In the genomic region with DNA sequence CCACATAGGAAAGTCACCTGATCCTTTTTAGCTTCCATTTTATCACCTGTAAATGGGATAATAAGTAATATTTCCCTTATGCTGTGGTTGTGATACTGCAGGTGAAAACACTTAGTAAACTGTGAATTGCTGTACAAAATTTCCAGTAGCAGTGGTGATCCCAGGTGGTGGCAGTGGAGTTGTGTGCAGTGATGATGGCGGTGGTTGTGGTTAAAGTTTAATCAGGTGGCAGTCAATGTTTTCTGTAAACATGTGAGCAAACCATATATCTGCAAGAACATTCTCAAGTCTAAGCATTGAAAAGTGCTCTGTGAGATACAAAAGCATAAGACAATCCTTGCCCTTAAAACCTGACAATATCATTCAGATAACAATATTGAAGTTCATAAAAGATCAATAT, we compare ENCODE assay signal across 1 cellular context.
TF ChIP-seq lines count a peak whose summit lies in the region.

No MANE protein-coding gene starts in this region.

TF ChIP-seq in HepG2, 621 proteins besides CTCF, POLR2A, EP300 and RAD21 (continued from another document):
- TF ChIP-seq, protein P1, sequence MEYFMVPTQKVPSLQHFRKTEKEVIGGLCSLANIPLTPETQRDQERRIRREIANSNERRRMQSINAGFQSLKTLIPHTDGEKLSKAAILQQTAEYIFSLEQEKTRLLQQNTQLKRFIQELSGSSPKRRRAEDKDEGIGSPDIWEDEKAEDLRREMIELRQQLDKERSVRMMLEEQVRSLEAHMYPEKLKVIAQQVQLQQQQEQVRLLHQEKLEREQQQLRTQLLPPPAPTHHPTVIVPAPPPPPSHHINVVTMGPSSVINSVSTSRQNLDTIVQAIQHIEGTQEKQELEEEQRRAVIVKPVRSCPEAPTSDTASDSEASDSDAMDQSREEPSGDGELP (IDR thresholded peaks at IDR 0.05; ENCODE audit: borderline replicate concordance, low read depth) = peak; percentile 37; the same call in 1 of the 2 replicates
- TF ChIP-seq, protein P2, sequence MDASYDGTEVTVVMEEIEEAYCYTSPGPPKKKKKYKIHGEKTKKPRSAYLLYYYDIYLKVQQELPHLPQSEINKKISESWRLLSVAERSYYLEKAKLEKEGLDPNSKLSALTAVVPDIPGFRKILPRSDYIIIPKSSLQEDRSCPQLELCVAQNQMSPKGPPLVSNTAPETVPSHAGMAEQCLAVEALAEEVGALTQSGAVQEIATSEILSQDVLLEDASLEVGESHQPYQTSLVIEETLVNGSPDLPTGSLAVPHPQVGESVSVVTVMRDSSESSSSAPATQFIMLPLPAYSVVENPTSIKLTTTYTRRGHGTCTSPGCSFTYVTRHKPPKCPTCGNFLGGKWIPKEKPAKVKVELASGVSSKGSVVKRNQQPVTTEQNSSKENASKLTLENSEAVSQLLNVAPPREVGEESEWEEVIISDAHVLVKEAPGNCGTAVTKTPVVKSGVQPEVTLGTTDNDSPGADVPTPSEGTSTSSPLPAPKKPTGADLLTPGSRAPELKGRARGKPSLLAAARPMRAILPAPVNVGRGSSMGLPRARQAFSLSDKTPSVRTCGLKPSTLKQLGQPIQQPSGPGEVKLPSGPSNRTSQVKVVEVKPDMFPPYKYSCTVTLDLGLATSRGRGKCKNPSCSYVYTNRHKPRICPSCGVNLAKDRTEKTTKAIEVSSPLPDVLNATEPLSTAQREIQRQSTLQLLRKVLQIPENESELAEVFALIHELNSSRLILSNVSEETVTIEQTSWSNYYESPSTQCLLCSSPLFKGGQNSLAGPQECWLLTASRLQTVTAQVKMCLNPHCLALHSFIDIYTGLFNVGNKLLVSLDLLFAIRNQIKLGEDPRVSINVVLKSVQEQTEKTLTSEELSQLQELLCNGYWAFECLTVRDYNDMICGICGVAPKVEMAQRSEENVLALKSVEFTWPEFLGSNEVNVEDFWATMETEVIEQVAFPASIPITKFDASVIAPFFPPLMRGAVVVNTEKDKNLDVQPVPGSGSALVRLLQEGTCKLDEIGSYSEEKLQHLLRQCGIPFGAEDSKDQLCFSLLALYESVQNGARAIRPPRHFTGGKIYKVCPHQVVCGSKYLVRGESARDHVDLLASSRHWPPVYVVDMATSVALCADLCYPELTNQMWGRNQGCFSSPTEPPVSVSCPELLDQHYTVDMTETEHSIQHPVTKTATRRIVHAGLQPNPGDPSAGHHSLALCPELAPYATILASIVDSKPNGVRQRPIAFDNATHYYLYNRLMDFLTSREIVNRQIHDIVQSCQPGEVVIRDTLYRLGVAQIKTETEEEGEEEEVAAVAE (CRISPR knock-in tag; IDR thresholded peaks at IDR 0.05; ENCODE audit: borderline replicate concordance) = no peak
- TF ChIP-seq KAT8 (CRISPR knock-in tag; IDR thresholded peaks at IDR 0.05) = 0 out of 2 replicates have a peak, but pooled peaks have one; percentile 39
- no peak for TF ChIP-seq ZNF18 (CRISPR knock-in tag; IDR thresholded peaks at IDR 0.05; ENCODE audit: insufficient replicate concordance)
- TF ChIP-seq, protein P3, sequence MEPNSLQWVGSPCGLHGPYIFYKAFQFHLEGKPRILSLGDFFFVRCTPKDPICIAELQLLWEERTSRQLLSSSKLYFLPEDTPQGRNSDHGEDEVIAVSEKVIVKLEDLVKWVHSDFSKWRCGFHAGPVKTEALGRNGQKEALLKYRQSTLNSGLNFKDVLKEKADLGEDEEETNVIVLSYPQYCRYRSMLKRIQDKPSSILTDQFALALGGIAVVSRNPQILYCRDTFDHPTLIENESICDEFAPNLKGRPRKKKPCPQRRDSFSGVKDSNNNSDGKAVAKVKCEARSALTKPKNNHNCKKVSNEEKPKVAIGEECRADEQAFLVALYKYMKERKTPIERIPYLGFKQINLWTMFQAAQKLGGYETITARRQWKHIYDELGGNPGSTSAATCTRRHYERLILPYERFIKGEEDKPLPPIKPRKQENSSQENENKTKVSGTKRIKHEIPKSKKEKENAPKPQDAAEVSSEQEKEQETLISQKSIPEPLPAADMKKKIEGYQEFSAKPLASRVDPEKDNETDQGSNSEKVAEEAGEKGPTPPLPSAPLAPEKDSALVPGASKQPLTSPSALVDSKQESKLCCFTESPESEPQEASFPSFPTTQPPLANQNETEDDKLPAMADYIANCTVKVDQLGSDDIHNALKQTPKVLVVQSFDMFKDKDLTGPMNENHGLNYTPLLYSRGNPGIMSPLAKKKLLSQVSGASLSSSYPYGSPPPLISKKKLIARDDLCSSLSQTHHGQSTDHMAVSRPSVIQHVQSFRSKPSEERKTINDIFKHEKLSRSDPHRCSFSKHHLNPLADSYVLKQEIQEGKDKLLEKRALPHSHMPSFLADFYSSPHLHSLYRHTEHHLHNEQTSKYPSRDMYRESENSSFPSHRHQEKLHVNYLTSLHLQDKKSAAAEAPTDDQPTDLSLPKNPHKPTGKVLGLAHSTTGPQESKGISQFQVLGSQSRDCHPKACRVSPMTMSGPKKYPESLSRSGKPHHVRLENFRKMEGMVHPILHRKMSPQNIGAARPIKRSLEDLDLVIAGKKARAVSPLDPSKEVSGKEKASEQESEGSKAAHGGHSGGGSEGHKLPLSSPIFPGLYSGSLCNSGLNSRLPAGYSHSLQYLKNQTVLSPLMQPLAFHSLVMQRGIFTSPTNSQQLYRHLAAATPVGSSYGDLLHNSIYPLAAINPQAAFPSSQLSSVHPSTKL (CRISPR knock-in tag; IDR thresholded peaks at IDR 0.05) = peak; percentile 54
- no peak for TF ChIP-seq SOX13 (IDR thresholded peaks at IDR 0.05)
- TF ChIP-seq SOX13 (CRISPR knock-in tag; conservative IDR thresholded peaks at IDR 0.05 in 1 of 2, IDR thresholded peaks at IDR 0.05 in 1 of 2) = 0 out of 4 replicates have a peak, but pooled peaks of 1 of the 2 experiments have one; percentile 14
- peak; percentile 50 for TF ChIP-seq PAXIP1 (CRISPR knock-in tag; conservative IDR thresholded peaks at IDR 0.05)
- no peak for TF ChIP-seq KLF9 (CRISPR knock-in tag; IDR thresholded peaks at IDR 0.05; ENCODE audit: low read depth)
- TF ChIP-seq HNRNPUL1 (IDR thresholded peaks at IDR 0.05; ENCODE audit: low read depth, low read length) = peak; percentile 27; the same call in 1 of the 2 replicates
- TF ChIP-seq HNF1A (IDR thresholded peaks at IDR 0.05; ENCODE audit: low read depth) = peak; percentile 83
- peak; percentile 89 for TF ChIP-seq HNF1A (CRISPR knock-in tag; IDR thresholded peaks at IDR 0.05; ENCODE audit: borderline replicate concordance)
- peak; percentile 58 for TF ChIP-seq HNF1B (CRISPR knock-in tag; IDR thresholded peaks at IDR 0.05)
- peak; percentile 47; the same call in 1 of the 2 replicates for TF ChIP-seq SOX5 (CRISPR knock-in tag; IDR thresholded peaks at IDR 0.05; ENCODE audit: borderline replicate concordance)
- peak; percentile 81 for TF ChIP-seq FOXA3 (CRISPR knock-in tag; IDR thresholded peaks at IDR 0.05)
